In the genomic region with DNA sequence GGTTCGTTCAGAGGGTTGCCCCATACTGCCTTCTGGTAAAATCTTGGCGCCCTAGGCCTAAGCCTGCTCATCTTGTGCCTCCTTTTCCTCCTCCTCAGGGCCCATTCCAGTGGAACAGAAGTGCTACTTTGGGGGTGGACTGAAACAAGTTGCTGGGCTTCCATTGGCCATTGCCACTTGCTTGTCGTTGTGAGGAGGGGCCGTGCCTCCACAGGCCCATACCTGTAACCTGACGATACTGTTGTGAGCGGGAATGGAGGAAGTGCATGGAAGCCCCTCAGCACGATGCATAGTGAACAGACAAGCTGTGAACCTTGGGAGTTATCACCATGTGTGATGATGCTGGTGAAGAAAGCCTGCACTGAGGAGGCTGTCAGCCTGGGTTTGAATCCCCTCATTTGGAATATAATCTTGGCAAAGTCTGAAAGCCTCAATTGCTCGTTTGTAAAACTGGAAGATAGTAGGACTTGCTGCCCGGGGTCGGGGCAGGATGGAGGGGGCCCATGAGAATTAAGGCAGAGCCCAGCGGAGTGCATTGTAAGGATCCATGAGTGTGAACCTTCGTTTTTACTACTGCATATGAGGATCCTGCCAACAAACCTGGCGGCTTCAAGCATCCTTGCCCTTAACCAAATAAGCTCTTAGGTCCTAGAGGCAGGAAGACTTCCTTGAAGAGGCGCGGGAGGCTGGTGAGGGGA, we compare ENCODE assay signal across 8 cellular contexts. TPM values are rescaled to one million over a fixed set of nuclear protein-coding genes. Genes with fewer than 3 reads are reported as not detected.
DNase-seq lines count a peak whose midpoint lies in the region; ATAC-seq and TF ChIP-seq lines count a peak whose summit lies in the region.

No MANE protein-coding gene starts in this region.

- TF ChIP-seq POLR2A in gastrocnemius medialis (IDR thresholded peaks at IDR 0.05), result no peak

- H3K4me3 ChIP-seq in HEK293 (ENCODE audit: low read depth, low read length), result peak overlapping the region; percentile 8
- peak overlapping the region; percentile 61 to 84 (median 70) for H3K4me3 ChIP-seq in gastrocnemius medialis

- TF ChIP-seq CTCF in HEK293 (tag by site-specific recombination; IDR thresholded peaks at IDR 0.05) (no peak), gastrocnemius medialis (IDR thresholded peaks at IDR 0.05 in 4 of 5, conservative IDR thresholded peaks at IDR 0.05 in 1 of 5) (no peak)

- H3K27ac ChIP-seq in HEK293 (ENCODE audit: extremely low read depth, low read depth, low read length), result peak overlapping the region; percentile 74
- peak overlapping the region; percentile 62 to 77 (median 68) for H3K27ac ChIP-seq in gastrocnemius medialis

- peaks cover 12 to 14% (median 12%) of the 10 kb centered on the region in 3 donors for H3K4me1 Mint-ChIP-seq in T-cell

- in situ Hi-C loops in gastrocnemius medialis (cut with MboI; ENCODE audit: low sequenced_read_pairs in 4 of 4), result loop anchor here in 2 of 4 donors (5.0 kb wide), 1 partner anchor 78 kb away; no protein-coding TSS in a partner anchor

- DNase-seq in T-cell (no peak), glomerular visceral epithelial cell (ENCODE audit: extremely low spot score) (peak; percentile 25), gastrocnemius medialis (no peak), COLO668 (lab: John Stamatoyannopoulos, UW; ENCODE audit: unreplicated experiment) (no peak)

- H3K27me3 Mint-ChIP-seq in T-cell, result peaks cover 48 to 52% of the 10 kb centered on the region in 2 donors

- H3K9me3 ChIP-seq in HEK293 (ENCODE audit: control insufficient read depth, insufficient read depth, low read depth, low read length), result no peaks in the 10 kb centered on the region
- no peaks in the 10 kb centered on the region for H3K9me3 ChIP-seq in gastrocnemius medialis

- H3K36me3 ChIP-seq in HEK293 (ENCODE audit: control insufficient read depth in 2 of 2, insufficient read depth in 1 of 2, low read length in 2 of 2) (no peaks in the 10 kb centered on the region), gastrocnemius medialis (no peaks in the 10 kb centered on the region)

- H3K4me1 ChIP-seq in HEK293 (ENCODE audit: control insufficient read depth, insufficient read depth, low read length), result peaks cover 23% of the 10 kb centered on the region
- peaks cover 0 to 7% of the 10 kb centered on the region in 2 donors for H3K4me1 ChIP-seq in gastrocnemius medialis

- CTCF ChIA-PET in HEK293 (lab: Yijun Ruan, JAX) (interaction anchor here (0.5 to 2.5 kb wide), 5 partner anchors 74 to 196 kb away, joined by 3 to 12 read pairs (median 7); no protein-coding TSS in a partner anchor), T-cell (lab: Charles Lee) (no interaction called here)

- H3K9me3 Mint-ChIP-seq in T-cell, result no peaks in the 10 kb centered on the region

- peaks cover 8 to 19% (median 10%) of the 10 kb centered on the region in 3 donors for H3K27me3 ChIP-seq in gastrocnemius medialis

- peak in 1 of 4 experiments; percentile 17 for ATAC-seq in T-cell (replicated peaks in 1 of 4)
- no peak for ATAC-seq in gastrocnemius medialis
- no peak for ATAC-seq in GM18520 (IDR thresholded peaks at IDR 0.05; ENCODE audit: unreplicated experiment)
- no peak for ATAC-seq in GM18870 (IDR thresholded peaks at IDR 0.05; ENCODE audit: unreplicated experiment)
- no peak for ATAC-seq in GM21423 (IDR thresholded peaks at IDR 0.05; ENCODE audit: unreplicated experiment)

- peak overlapping the region in 1 of 2 donors; percentile 45 for H3K27ac Mint-ChIP-seq in T-cell

- POLR2A ChIA-PET in HEK293 (lab: Yijun Ruan, JAX), result interaction anchor here (1.1 to 1.2 kb wide), 2 partner anchors 42 to 204 kb away, joined by 3 read pairs; a partner anchor contains a TSS
- POLR2A ChIA-PET in T-cell (lab: Charles Lee), result no interaction called here

- H3K4me3 Mint-ChIP-seq in T-cell, result peak overlapping the region; percentile 67 to 77 (median 76)

- intact Hi-C loops in gastrocnemius medialis (cut with DNase I; ENCODE audit: low total_unique reads), result loop anchor here (1.0 kb wide), 1 partner anchor 74 kb away; no protein-coding TSS in a partner anchor

- no peaks in the 10 kb centered on the region for H3K36me3 Mint-ChIP-seq in T-cell

TF ChIP-seq in HEK293, 187 proteins besides CTCF, POLR2A, EP300 and RAD21 (continues in another document):
- TF ChIP-seq, protein P1, sequence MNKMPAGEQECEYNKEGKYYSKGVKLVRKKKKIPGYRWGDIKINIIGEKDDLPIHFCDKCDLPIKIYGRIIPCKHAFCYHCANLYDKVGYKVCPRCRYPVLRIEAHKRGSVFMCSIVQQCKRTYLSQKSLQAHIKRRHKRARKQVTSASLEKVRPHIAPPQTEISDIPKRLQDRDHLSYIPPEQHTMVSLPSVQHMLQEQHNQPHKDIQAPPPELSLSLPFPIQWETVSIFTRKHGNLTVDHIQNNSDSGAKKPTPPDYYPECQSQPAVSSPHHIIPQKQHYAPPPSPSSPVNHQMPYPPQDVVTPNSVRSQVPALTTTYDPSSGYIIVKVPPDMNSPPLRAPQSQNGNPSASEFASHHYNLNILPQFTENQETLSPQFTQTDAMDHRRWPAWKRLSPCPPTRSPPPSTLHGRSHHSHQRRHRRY (tag by site-specific recombination; IDR thresholded peaks at IDR 0.05), result no peak
- TF ChIP-seq ZNF558 (tag by site-specific recombination; IDR thresholded peaks at IDR 0.05) (no peak), TRIM28 (IDR thresholded peaks at IDR 0.05; ENCODE audit: borderline replicate concordance, low read length) (peak; percentile 82), ZFP69B (tag by site-specific recombination; IDR thresholded peaks at IDR 0.05) (no peak), GLI4 (tag by site-specific recombination; IDR thresholded peaks at IDR 0.05) (no peak), ZNF423 (tag by site-specific recombination; IDR thresholded peaks at IDR 0.05) (no peak), WT1 (tag by site-specific recombination; IDR thresholded peaks at IDR 0.05) (no peak), ZNF837 (tag by site-specific recombination; IDR thresholded peaks at IDR 0.05) (no peak), ZNF701 (tag by site-specific recombination; IDR thresholded peaks at IDR 0.05) (no peak), SP2 (tag by site-specific recombination; IDR thresholded peaks at IDR 0.05) (peak; percentile 78), ZBTB8A (tag by site-specific recombination; IDR thresholded peaks at IDR 0.05) (peak; percentile 65), PRDM1 (tag by site-specific recombination; IDR thresholded peaks at IDR 0.05) (no peak), ZNF677 (tag by site-specific recombination; IDR thresholded peaks at IDR 0.05) (no peak), GFI1B (tag by site-specific recombination; IDR thresholded peaks at IDR 0.05) (no peak), ZNF623 (tag by site-specific recombination; IDR thresholded peaks at IDR 0.05) (no peak), ZNF530 (tag by site-specific recombination; IDR thresholded peaks at IDR 0.05; ENCODE audit: low read depth) (no peak), ZBTB48 (tag by site-specific recombination; IDR thresholded peaks at IDR 0.05) (no peak), HOXD13 (CRISPR knock-in tag; IDR thresholded peaks at IDR 0.05; ENCODE audit: borderline replicate concordance) (no peak), SCRT2 (tag by site-specific recombination; IDR thresholded peaks at IDR 0.05) (peak; percentile 60; the same call in 1 of the 2 replicates), ZSCAN16 (tag by site-specific recombination; IDR thresholded peaks at IDR 0.05) (no peak), IKZF3 (tag by site-specific recombination; IDR thresholded peaks at IDR 0.05) (no peak), YY2 (tag by site-specific recombination; IDR thresholded peaks at IDR 0.05) (0 out of 2 replicates have a peak, but pooled peaks have one; percentile 30), ZNF670 (tag by site-specific recombination; IDR thresholded peaks at IDR 0.05; ENCODE audit: low read depth) (no peak), ZNF138 (tag by site-specific recombination; IDR thresholded peaks at IDR 0.05; ENCODE audit: borderline replicate concordance) (no peak), ZNF223 (tag by site-specific recombination; IDR thresholded peaks at IDR 0.05) (no peak), ZNF366 (tag by site-specific recombination; conservative IDR thresholded peaks at IDR 0.05) (peak; percentile 47; the same call in 1 of the 2 replicates), ZBTB17 (tag by site-specific recombination; IDR thresholded peaks at IDR 0.05) (peak; percentile 60), ZNF585B (tag by site-specific recombination; IDR thresholded peaks at IDR 0.05) (no peak), ZNF114 (tag by site-specific recombination; IDR thresholded peaks at IDR 0.05) (no peak)
- TF ChIP-seq, protein P2, sequence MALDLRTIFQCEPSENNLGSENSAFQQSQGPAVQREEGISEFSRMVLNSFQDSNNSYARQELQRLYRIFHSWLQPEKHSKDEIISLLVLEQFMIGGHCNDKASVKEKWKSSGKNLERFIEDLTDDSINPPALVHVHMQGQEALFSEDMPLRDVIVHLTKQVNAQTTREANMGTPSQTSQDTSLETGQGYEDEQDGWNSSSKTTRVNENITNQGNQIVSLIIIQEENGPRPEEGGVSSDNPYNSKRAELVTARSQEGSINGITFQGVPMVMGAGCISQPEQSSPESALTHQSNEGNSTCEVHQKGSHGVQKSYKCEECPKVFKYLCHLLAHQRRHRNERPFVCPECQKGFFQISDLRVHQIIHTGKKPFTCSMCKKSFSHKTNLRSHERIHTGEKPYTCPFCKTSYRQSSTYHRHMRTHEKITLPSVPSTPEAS (tag by site-specific recombination; IDR thresholded peaks at IDR 0.05), result no peak

RNA-seq across cellular contexts. Expression of a gene that starts 0.7 kb away (rescaled TPM):
- 1 to 10 TPM in 1 of 5 donors, under 1 TPM in 2, not detected in 2; 0.35 to 1.8 (median 0.61) TPM for total RNA-seq in T-cell
- total RNA-seq in gastrocnemius medialis, result 1 to 10 TPM; 2.7 to 8.7 (median 6.8) TPM
